Comparison of ENCODE assay signal across 9 cellular contexts in the genomic region with DNA sequence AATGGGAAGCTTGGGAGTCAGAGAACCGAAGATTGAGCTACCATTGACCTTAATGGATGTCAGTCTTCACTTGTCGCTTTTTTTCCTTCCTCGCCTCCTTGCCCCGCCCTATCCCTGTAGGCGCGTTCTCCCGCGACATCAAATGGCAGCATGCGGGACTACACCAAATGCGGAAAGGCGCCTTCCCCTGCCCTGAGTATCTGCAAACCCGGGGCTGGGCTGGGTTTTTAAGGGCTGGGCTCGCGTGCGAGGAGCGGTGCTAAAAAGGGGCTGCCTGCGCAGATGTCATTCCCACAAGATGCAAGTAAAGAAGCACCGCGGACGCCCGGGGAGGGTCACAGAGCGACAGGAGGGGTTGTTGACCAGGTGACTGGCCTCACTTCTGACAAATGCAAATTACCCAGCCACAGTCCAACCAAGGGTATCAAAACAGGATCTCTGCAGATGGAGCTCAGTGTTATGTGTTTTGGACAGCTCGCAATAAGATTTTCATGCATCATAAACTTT. TPM values are rescaled to one million over a fixed set of nuclear protein-coding genes. Genes with fewer than 3 reads are reported as not detected.
A peak's percentile ranks its signal among the peaks of the same experiment; 100 is the strongest.
DNase-seq lines count a peak whose midpoint lies in the region; ATAC-seq and TF ChIP-seq lines count a peak whose summit lies in the region.
"Had no signal": no experiment of that assay in that cellular context is flagged by ENCODE, and none has a peak within 500 bp of the region (broad histone marks: within the 10 kb centered on the region; RNA-seq: fewer than 3 reads in every experiment).

No MANE protein-coding gene starts in this region.

- peak; percentile 68 for DNase-seq in Caki2 (ENCODE audit: low read depth)
- DNase-seq in HuH-7.5 (ENCODE audit: low spot score): peak; percentile 19
- peak; percentile 44 to 46 for DNase-seq in activated CD4-positive, alpha-beta T cell treated with anti-CD3 and anti-CD28 coated beads, Interleukin-2, amount 50 U/mL, for 4 hours
- DNase-seq in effector memory CD8-positive, alpha-beta T cell: peak in 2 of 3 experiments; percentile 14 to 21
- peak; percentile 76 to 79 (median 79) for DNase-seq in mucosa of descending colon
- peak; percentile 56 for DNase-seq in stimulated activated naive CD4-positive, alpha-beta T cell treated with Interleukin-2 at 50 U/mL for 16 hours (lab: John Stamatoyannopoulos, UW)

- no peak overlapping the region for H3K27ac Mint-ChIP-seq in effector memory CD8-positive, alpha-beta T cell

- in situ Hi-C loops in Caki2 (cut with HindIII; ENCODE audit: low pct_unique_long_range_greater_than_20kb, low sequenced_read_pairs): no loop called here

- H3K9me3 ChIP-seq in mucosa of descending colon: no peaks in the 10 kb centered on the region

- no peak overlapping the region for H3K4me3 ChIP-seq in mucosa of descending colon
- H3K4me3 ChIP-seq: SK-N-MC had no signal

- ATAC-seq in GM21381 (IDR thresholded peaks at IDR 0.05; ENCODE audit: unreplicated experiment) (peak; percentile 62), mucosa of descending colon (peak; percentile 57), SK-N-SH treated with all-trans-retinoic acid at 6 μM for 48 hours (no peak)
- ATAC-seq in effector memory CD8-positive, alpha-beta T cell (replicated peaks): peak; percentile 40

- peak; percentile 14 for TF ChIP-seq CTCF in mucosa of descending colon (IDR thresholded peaks at IDR 0.05)

- no peaks in the 10 kb centered on the region for H3K9me3 Mint-ChIP-seq in effector memory CD8-positive, alpha-beta T cell

- peaks cover 18 to 24% of the 10 kb centered on the region in 2 donors for H3K4me1 Mint-ChIP-seq in effector memory CD8-positive, alpha-beta T cell (ENCODE audit: low read depth in 2 of 2)

- peaks cover 10% of the 10 kb centered on the region for H3K4me1 ChIP-seq in mucosa of descending colon (ENCODE audit: low read depth)

- no peaks in the 10 kb centered on the region for H3K36me3 Mint-ChIP-seq in effector memory CD8-positive, alpha-beta T cell (ENCODE audit: insufficient read depth)

- intact Hi-C loops in mucosa of descending colon (cut with DNase I, micrococcal nuclease): no loop called here

- H3K27me3 Mint-ChIP-seq in effector memory CD8-positive, alpha-beta T cell: peaks cover 46 to 54% of the 10 kb centered on the region in 2 donors

- H3K4me3 Mint-ChIP-seq in effector memory CD8-positive, alpha-beta T cell: peak overlapping the region; percentile 62 to 70

- H3K36me3 ChIP-seq in mucosa of descending colon (ENCODE audit: low read depth): no peaks in the 10 kb centered on the region

TF ChIP-seq in SK-N-SH treated with all-trans-retinoic acid at 6 μM for 48 hours, 23 proteins besides CTCF, POLR2A, EP300 and RAD21:
- TF ChIP-seq SNAI2 (CRISPR knock-in tag; IDR thresholded peaks at IDR 0.05) (no peak), ZC3H10 (CRISPR knock-in tag; IDR thresholded peaks at IDR 0.05) (no peak), BACH2 (CRISPR knock-in tag; IDR thresholded peaks at IDR 0.05; ENCODE audit: borderline replicate concordance) (no peak), ZNF70 (CRISPR knock-in tag; IDR thresholded peaks at IDR 0.05) (no peak), RARB (CRISPR knock-in tag; IDR thresholded peaks at IDR 0.05) (no peak), ESRRG (CRISPR knock-in tag; IDR thresholded peaks at IDR 0.05) (no peak), ZFP30 (CRISPR knock-in tag; IDR thresholded peaks at IDR 0.05) (no peak), GLIS3 (CRISPR knock-in tag; IDR thresholded peaks at IDR 0.05) (no peak), ISL1 (CRISPR knock-in tag; IDR thresholded peaks at IDR 0.05) (no peak), ZNF8 (CRISPR knock-in tag; IDR thresholded peaks at IDR 0.05) (no peak), TOX (CRISPR knock-in tag; IDR thresholded peaks at IDR 0.05; ENCODE audit: borderline replicate concordance) (no peak), OSR1 (CRISPR knock-in tag; IDR thresholded peaks at IDR 0.05) (no peak)
- TF ChIP-seq, protein P1, sequence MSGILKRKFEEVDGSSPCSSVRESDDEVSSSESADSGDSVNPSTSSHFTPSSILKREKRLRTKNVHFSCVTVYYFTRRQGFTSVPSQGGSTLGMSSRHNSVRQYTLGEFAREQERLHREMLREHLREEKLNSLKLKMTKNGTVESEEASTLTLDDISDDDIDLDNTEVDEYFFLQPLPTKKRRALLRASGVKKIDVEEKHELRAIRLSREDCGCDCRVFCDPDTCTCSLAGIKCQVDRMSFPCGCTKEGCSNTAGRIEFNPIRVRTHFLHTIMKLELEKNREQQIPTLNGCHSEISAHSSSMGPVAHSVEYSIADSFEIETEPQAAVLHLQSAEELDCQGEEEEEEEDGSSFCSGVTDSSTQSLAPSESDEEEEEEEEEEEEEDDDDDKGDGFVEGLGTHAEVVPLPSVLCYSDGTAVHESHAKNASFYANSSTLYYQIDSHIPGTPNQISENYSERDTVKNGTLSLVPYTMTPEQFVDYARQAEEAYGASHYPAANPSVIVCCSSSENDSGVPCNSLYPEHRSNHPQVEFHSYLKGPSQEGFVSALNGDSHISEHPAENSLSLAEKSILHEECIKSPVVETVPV (CRISPR knock-in tag; IDR thresholded peaks at IDR 0.05): no peak
- TF ChIP-seq, protein P2, sequence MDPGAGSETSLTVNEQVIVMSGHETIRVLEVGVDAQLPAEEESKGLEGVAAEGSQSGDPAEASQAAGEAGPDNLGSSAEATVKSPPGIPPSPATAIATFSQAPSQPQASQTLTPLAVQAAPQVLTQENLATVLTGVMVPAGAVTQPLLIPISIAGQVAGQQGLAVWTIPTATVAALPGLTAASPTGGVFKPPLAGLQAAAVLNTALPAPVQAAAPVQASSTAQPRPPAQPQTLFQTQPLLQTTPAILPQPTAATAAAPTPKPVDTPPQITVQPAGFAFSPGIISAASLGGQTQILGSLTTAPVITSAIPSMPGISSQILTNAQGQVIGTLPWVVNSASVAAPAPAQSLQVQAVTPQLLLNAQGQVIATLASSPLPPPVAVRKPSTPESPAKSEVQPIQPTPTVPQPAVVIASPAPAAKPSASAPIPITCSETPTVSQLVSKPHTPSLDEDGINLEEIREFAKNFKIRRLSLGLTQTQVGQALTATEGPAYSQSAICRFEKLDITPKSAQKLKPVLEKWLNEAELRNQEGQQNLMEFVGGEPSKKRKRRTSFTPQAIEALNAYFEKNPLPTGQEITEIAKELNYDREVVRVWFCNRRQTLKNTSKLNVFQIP (CRISPR knock-in tag; IDR thresholded peaks at IDR 0.05; ENCODE audit: borderline replicate concordance, low read depth): no peak
- TF ChIP-seq, protein P3, sequence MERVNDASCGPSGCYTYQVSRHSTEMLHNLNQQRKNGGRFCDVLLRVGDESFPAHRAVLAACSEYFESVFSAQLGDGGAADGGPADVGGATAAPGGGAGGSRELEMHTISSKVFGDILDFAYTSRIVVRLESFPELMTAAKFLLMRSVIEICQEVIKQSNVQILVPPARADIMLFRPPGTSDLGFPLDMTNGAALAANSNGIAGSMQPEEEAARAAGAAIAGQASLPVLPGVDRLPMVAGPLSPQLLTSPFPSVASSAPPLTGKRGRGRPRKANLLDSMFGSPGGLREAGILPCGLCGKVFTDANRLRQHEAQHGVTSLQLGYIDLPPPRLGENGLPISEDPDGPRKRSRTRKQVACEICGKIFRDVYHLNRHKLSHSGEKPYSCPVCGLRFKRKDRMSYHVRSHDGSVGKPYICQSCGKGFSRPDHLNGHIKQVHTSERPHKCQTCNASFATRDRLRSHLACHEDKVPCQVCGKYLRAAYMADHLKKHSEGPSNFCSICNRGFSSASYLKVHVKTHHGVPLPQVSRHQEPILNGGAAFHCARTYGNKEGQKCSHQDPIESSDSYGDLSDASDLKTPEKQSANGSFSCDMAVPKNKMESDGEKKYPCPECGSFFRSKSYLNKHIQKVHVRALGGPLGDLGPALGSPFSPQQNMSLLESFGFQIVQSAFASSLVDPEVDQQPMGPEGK (CRISPR knock-in tag; IDR thresholded peaks at IDR 0.05; ENCODE audit: borderline replicate concordance): no peak
- TF ChIP-seq, protein P4, sequence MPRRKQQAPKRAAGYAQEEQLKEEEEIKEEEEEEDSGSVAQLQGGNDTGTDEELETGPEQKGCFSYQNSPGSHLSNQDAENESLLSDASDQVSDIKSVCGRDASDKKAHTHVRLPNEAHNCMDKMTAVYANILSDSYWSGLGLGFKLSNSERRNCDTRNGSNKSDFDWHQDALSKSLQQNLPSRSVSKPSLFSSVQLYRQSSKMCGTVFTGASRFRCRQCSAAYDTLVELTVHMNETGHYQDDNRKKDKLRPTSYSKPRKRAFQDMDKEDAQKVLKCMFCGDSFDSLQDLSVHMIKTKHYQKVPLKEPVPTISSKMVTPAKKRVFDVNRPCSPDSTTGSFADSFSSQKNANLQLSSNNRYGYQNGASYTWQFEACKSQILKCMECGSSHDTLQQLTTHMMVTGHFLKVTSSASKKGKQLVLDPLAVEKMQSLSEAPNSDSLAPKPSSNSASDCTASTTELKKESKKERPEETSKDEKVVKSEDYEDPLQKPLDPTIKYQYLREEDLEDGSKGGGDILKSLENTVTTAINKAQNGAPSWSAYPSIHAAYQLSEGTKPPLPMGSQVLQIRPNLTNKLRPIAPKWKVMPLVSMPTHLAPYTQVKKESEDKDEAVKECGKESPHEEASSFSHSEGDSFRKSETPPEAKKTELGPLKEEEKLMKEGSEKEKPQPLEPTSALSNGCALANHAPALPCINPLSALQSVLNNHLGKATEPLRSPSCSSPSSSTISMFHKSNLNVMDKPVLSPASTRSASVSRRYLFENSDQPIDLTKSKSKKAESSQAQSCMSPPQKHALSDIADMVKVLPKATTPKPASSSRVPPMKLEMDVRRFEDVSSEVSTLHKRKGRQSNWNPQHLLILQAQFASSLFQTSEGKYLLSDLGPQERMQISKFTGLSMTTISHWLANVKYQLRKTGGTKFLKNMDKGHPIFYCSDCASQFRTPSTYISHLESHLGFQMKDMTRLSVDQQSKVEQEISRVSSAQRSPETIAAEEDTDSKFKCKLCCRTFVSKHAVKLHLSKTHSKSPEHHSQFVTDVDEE (CRISPR knock-in tag; IDR thresholded peaks at IDR 0.05): no peak
TF ChIP-seq in SK-N-SH treated with all-trans-retinoic acid at 6 μM for 48 hours: peak in this region for 0.

RNA-seq across cellular contexts. Expression of a gene that starts 4.7 kb away (rescaled TPM):
- total RNA-seq in Caki2 (2014; rRNA removed; shearing (Covaris generic); ENCODE audit: low replicate concordance): 6.4 and 7.5 TPM in 2 replicates
- 1 to 10 TPM; 1.8 to 7.8 (median 2.5) TPM for total RNA-seq in mucosa of descending colon

RNA-seq across cellular contexts. Expression of a gene that starts 16.2 kb away (rescaled TPM):
- not detected in 2 replicates for total RNA-seq in Caki2 (2014; rRNA removed; shearing (Covaris generic); ENCODE audit: low replicate concordance)
- total RNA-seq in mucosa of descending colon: not detected

RNA-seq across cellular contexts. Expression of a gene that starts 40.3 kb away (rescaled TPM):
- total RNA-seq in Caki2 (2014; rRNA removed; shearing (Covaris generic); ENCODE audit: low replicate concordance): 28.7 and 39.5 TPM in 2 replicates
- 10 to 100 TPM; 33.6 to 36.0 (median 35.6) TPM for total RNA-seq in mucosa of descending colon

Comparison
In these comparisons a context has a peak if more than half of its experiments do, and no peak if none do; other contexts are left out.
1. DNase-seq: peak in every context shown above with its lines; median percentile 79 in mucosa of descending colon; 68 in Caki2; 56 in stimulated activated naive CD4-positive, alpha-beta T cell treated with Interleukin-2 at 50 U/mL for 16 hours; 45 in activated CD4-positive, alpha-beta T cell treated with anti-CD3 and anti-CD28 coated beads, Interleukin-2, amount 50 U/mL, for 4 hours; 19 in HuH-7.5; 18 in effector memory CD8-positive, alpha-beta T cell.